In the genomic region with DNA sequence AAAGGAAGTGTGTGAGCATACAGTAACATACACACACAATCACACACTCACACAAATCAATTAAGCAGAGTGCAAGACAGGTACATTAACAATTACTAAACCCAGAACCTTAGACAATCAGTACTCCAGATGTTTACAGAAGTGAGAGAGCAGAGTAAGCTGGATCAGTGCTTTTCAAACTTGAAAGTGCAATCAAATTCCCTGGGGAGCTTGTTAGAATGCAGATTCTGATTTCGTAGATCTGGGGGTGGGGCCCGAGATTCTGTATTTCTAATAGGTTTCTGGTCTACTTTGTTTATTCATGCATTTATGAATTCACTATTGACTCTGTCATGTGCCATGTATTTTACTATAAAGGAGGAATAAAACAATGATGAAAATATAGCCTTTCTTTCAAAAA, we compare ENCODE assay signal across 17 cellular contexts.
DNase-seq lines count a peak whose midpoint lies in the region; ATAC-seq, FAIRE-seq and TF ChIP-seq lines count a peak whose summit lies in the region.
"Had no signal": no experiment of that assay in that cellular context is flagged by ENCODE, and none has a peak within 500 bp of the region (broad histone marks: within the 10 kb centered on the region; RNA-seq: fewer than 3 reads in every experiment).

No MANE protein-coding gene starts in this region.

- H4K20me1 ChIP-seq in HepG2 (ENCODE audit: insufficient read depth, low read length) = no peaks in the 10 kb centered on the region

- in situ Hi-C loops in HepG2 (cut with HindIII; ENCODE audit: extremely low pct_ligation_motif_present, low pct_unique_long_range_greater_than_20kb) = no loop called here

- no peak overlapping the region for H2AFZ ChIP-seq in HepG2 (ENCODE audit: low read length)
- H2AFZ ChIP-seq: GM23248 had no signal

- ATAC-seq in HepG2 (no peak), right lobe of liver (no peak), left lobe of liver (no peak)
- ATAC-seq: A549; CD8-positive, alpha-beta T cell had no signal

- H3K9ac ChIP-seq in HepG2 (ENCODE audit: insufficient read depth, low read depth, low read length) = no peak overlapping the region
- H3K9ac ChIP-seq: GM23248 had no signal

- no peak for FAIRE-seq in HepG2 (lab: Jason Lieb, UNC)
- FAIRE-seq: A549, GM12891 had no signal

- TF ChIP-seq CTCF in HepG2 (CRISPR knock-in tag; IDR thresholded peaks at IDR 0.05) (no peak), right lobe of liver (IDR thresholded peaks at IDR 0.05) (no peak)

- no peak for TF ChIP-seq RAD21 in HepG2 (CRISPR knock-in tag; IDR thresholded peaks at IDR 0.05)

- CTCF ChIA-PET in HepG2 (lab: Yijun Ruan, JAX; ENCODE audit: low intra/inter-chr PET ratio, low total read pairs) = no interaction called here

- TF ChIP-seq EP300 in HepG2 (IDR thresholded peaks at IDR 0.05; ENCODE audit: low read depth in 2 of 2, low read length in 2 of 2) (no peak), HepG2 (CRISPR knock-in tag; IDR thresholded peaks at IDR 0.05; ENCODE audit: borderline replicate concordance) (no peak)

- no peak for DNase-seq in HepG2 (ENCODE audit: low spot score)
- DNase-seq in right lobe of liver = no peak
- no peak for DNase-seq in caudate nucleus (lab: John Stamatoyannopoulos, UW)
- DNase-seq in substantia nigra (lab: John Stamatoyannopoulos, UW) = no peak
- no peak for DNase-seq in left lobe of liver (ENCODE audit: low spot score)
- DNase-seq in SK-N-DZ (ENCODE audit: low spot score) = no peak
- DNase-seq in posterior vena cava (ENCODE audit: low spot score) = no peak
- DNase-seq: AML-193; Calu3; CD8-positive, alpha-beta T cell; DMS79 treated with DMSO at 0.1 percent for 48 hours; GF-D8; GM23248 had no signal

- intact Hi-C loops in HepG2 (cut with micrococcal nuclease; ENCODE audit: unreplicated experiment) = no loop called here
- intact Hi-C loops in right lobe of liver (cut with DNase I) = no loop called here
- intact Hi-C loops in posterior vena cava (cut with DNase I) = no loop called here

- WGBS in HepG2 (ENCODE audit: low lambda C conversion rate) = 99% methylated on average over 2 of the region's 2 CpGs
- WGBS in right lobe of liver (ENCODE audit: insufficient coverage, low coverage, low lambda C conversion rate, missing lambda C conversion rate) = 79% methylated on average over 2 of the region's 2 CpGs

- H3K79me2 ChIP-seq in HepG2 (ENCODE audit: insufficient read depth, low read length) = no peaks in the 10 kb centered on the region

- BruUV-seq in HepG2 (replicated peaks; lab: Mats Ljungman, UMichigan) = no TSS peak

- no peak overlapping the region for H3K4me2 ChIP-seq in HepG2 (ENCODE audit: low read depth, low read length)
- H3K4me2 ChIP-seq: A549 had no signal

- H3K9me3 ChIP-seq in HepG2 (ENCODE audit: low read length) = no peaks in the 10 kb centered on the region
- no peaks in the 10 kb centered on the region for H3K9me3 ChIP-seq in right lobe of liver
- H3K9me3 ChIP-seq: HAP-1 had no signal

- POLR2A ChIA-PET in HepG2 (lab: Yijun Ruan, JAX) = interaction anchor here (1.3 to 4.8 kb wide), 3 partner anchors 10 to 77 kb away, joined by 4 to 136 read pairs (median 78); no protein-coding TSS in a partner anchor

- H3K4me1 ChIP-seq in HepG2 (ENCODE audit: insufficient read depth, low read length) = peaks cover 94% of the 10 kb centered on the region
- H3K4me1 ChIP-seq in right lobe of liver = peaks cover 0 to 64% (median 20%) of the 10 kb centered on the region in 4 donors
- H3K4me1 ChIP-seq: HAP-1 had no signal

- H3K4me3 ChIP-seq in HepG2 (replicated peaks in 1 of 3; ENCODE audit: insufficient read depth in 1 of 3, low read depth in 2 of 3, low read length in 3 of 3) (no peak overlapping the region), right lobe of liver (no peak overlapping the region)
- H3K4me3 ChIP-seq: A549, GM23248, HAP-1 had no signal

- TF ChIP-seq POLR2A in HepG2 (IDR thresholded peaks at IDR 0.05; ENCODE audit: insufficient read depth in 1 of 2, low read depth in 2 of 2, low read length in 2 of 2) (no peak), right lobe of liver (IDR thresholded peaks at IDR 0.05) (no peak)

- no peaks in the 10 kb centered on the region for H3K27me3 ChIP-seq in HepG2 (ENCODE audit: control insufficient read depth in 1 of 2, insufficient read depth in 2 of 2, low read length in 2 of 2)
- no peaks in the 10 kb centered on the region for H3K27me3 ChIP-seq in right lobe of liver

- H3K36me3 ChIP-seq in HepG2 (replicated peaks in 1 of 2; ENCODE audit: control insufficient read depth in 1 of 2, insufficient read depth in 2 of 2, low read length in 2 of 2) (no peaks in the 10 kb centered on the region), right lobe of liver (no peaks in the 10 kb centered on the region)
- H3K36me3 ChIP-seq: HAP-1 had no signal

- H3K27ac ChIP-seq in HepG2 (ENCODE audit: extremely low read length, insufficient read depth, low read length) = peak overlapping the region; percentile 2
- H3K27ac ChIP-seq in right lobe of liver = peak overlapping the region in 1 of 3 donors; percentile 81
- H3K27ac ChIP-seq in caudate nucleus (ENCODE audit: low read depth, low read length) = peak overlapping the region; percentile 88
- H3K27ac ChIP-seq in substantia nigra (ENCODE audit: low read depth, low read length, poor library complexity, severe bottlenecking) = peak overlapping the region; percentile 92
- H3K27ac ChIP-seq: 22Rv1, GM23248 had no signal

TF ChIP-seq in HepG2, 621 proteins besides CTCF, POLR2A, EP300 and RAD21:
- TF ChIP-seq ZBTB7A (CRISPR knock-in tag; IDR thresholded peaks at IDR 0.05) = no peak
- no peak for TF ChIP-seq ZKSCAN5 (CRISPR knock-in tag; IDR thresholded peaks at IDR 0.05)
- no peak for TF ChIP-seq HNRNPH1 (optimal IDR thresholded peaks at IDR 0.05; ENCODE audit: low read depth, low read length)
- no peak for TF ChIP-seq ZSCAN29 (CRISPR knock-in tag; conservative IDR thresholded peaks at IDR 0.05)
- no peak for TF ChIP-seq ZNF224 (CRISPR knock-in tag; IDR thresholded peaks at IDR 0.05)
- no peak for TF ChIP-seq ZNF572 (CRISPR knock-in tag; IDR thresholded peaks at IDR 0.05)
- no peak for TF ChIP-seq ZNF629 (CRISPR knock-in tag; conservative IDR thresholded peaks at IDR 0.05)
- no peak for TF ChIP-seq FOXA3 (CRISPR knock-in tag; IDR thresholded peaks at IDR 0.05)
- no peak for TF ChIP-seq FLYWCH1 (CRISPR knock-in tag; IDR thresholded peaks at IDR 0.05)
TF ChIP-seq in HepG2: peak in this region for 0.
